In genomic region chr15:91605576-91605975, GRCh38 we compare ENCODE assay signal across 24 cellular contexts.
"Had no signal": no experiment of that assay in that cellular context is flagged by ENCODE, and none has a peak within 500 bp of the region (broad histone marks: within the 10 kb centered on the region; RNA-seq: fewer than 3 reads in every experiment).

No MANE protein-coding gene starts in this region.

- H3K4me3 ChIP-seq: neural progenitor cell, ovary, right lobe of liver, sigmoid colon, stomach, thoracic aorta, thyroid gland, tibial nerve, upper lobe of left lung, vagina had no signal

- H3K27ac ChIP-seq: neural progenitor cell, ovary, parathyroid adenoma, right lobe of liver, sigmoid colon, stomach, thoracic aorta, thyroid gland, tibial nerve, upper lobe of left lung, vagina had no signal

- DNase-seq: naive B cell; naive thymus-derived CD8-positive, alpha-beta T cell; nephron progenitor cell; occipital lobe; ovary; posterior cingulate gyrus; retina; right cardiac atrium; right lobe of liver; sigmoid colon; small intestine; stimulated activated CD4-positive, alpha-beta T cell treated with anti-CD3 and anti-CD28 coated beads, Interleukin-1b, Interleukin-23, amount 100 ng/mL, for 48 hours; stimulated activated CD4-positive, alpha-beta T cell treated with anti-CD3 and anti-CD28 coated beads, Interleukin-4, amount 100 ng/mL, for 24 hours; stimulated activated naive B cell treated with anti-CD40 and anti-IgM and Interleukin-4, amounts not matched to agents 10 μg/mL and 1 μg/mL and 100 μg/mL, for 72 hours; stimulated activated naive CD4-positive, alpha-beta T cell treated with Interleukin-2 at 50 U/mL for 16 hours; stomach; thyroid gland; trophoblast cell; upper lobe of left lung had no signal
